Comparison of ENCODE assay signal across 1 cellular context in genomic region chr12:19436931-19437330, GRCh38.
TF ChIP-seq lines count a peak whose summit lies in the region.

No MANE protein-coding gene starts in this region.

TF ChIP-seq in H1, 55 proteins besides CTCF, POLR2A, EP300 and RAD21 (continued from another document):
- TF ChIP-seq SIX5 (IDR thresholded peaks at IDR 0.05; ENCODE audit: low read depth, low read length) = no peak
- TF ChIP-seq KDM5A (IDR thresholded peaks at IDR 0.05; ENCODE audit: low read length) = no peak
- TF ChIP-seq SIN3A (conservative IDR thresholded peaks at IDR 0.05 in 1 of 2, IDR thresholded peaks at IDR 0.05 in 1 of 2; ENCODE audit: low read depth in 1 of 2, low read length in 2 of 2) = no peak
- TF ChIP-seq SUZ12 (IDR thresholded peaks at IDR 0.05; ENCODE audit: low read length) = no peak
- TF ChIP-seq POU5F1 (IDR thresholded peaks at IDR 0.05; ENCODE audit: low read depth, low read length) = no peak
- no peak for TF ChIP-seq CTBP2 (IDR thresholded peaks at IDR 0.05; ENCODE audit: borderline replicate concordance, insufficient read depth, insufficient read length, low read length)
- no peak for TF ChIP-seq HDAC6 (IDR thresholded peaks at IDR 0.05; ENCODE audit: low read depth, low read length)
- no peak for TF ChIP-seq CEBPB (IDR thresholded peaks at IDR 0.05; ENCODE audit: low read depth, low read length)
- TF ChIP-seq EGR1 (IDR thresholded peaks at IDR 0.05; ENCODE audit: borderline replicate concordance, low read depth, low read length) = no peak
- no peak for TF ChIP-seq CHD2 (IDR thresholded peaks at IDR 0.05; ENCODE audit: low read length)
- TF ChIP-seq PHF8 (conservative IDR thresholded peaks at IDR 0.05; ENCODE audit: low read depth, low read length) = no peak
- no peak for TF ChIP-seq RBBP5 (IDR thresholded peaks at IDR 0.05; ENCODE audit: borderline replicate concordance, low read depth, low read length)
- no peak for TF ChIP-seq JUND (IDR thresholded peaks at IDR 0.05; ENCODE audit: low read length)
- TF ChIP-seq TAF7 (optimal IDR thresholded peaks at IDR 0.05; ENCODE audit: borderline replicate concordance, low read depth, low read length) = no peak
